ENCODE assay signal across 1 cellular context in the genomic region with DNA sequence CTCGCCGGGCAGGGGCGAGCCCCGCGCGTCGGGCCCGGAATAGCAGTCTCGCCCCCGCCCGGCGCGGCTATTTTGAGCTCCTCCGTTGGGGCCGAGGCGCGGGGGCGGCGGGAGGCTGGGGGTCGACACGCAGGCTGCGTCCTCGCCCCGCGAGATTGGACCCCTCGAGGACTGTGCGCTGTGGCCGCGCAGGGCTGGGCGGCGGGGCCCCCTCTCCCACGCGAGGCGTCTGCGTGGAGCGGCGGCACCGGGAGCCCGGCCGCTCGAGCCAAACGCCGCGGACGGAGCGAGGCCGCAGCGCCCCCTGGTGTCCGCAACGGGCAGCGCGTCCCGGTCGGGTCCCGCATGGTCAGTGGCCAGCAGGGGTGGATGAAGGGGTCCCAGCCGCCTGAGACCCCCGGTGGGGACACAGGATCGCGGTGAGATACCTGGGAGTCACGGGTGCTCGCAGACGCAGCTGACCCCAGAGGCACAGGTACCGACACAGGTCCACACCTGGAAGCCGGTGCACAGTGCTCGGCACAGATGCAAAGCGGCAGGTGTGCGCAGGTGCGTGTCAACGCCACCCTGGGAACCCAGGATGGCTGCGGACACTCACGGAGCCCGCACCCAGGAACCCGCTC.
TF ChIP-seq lines count a peak whose summit lies in the region.

No MANE protein-coding gene starts in this region.

TF ChIP-seq in K562, 482 proteins besides CTCF, POLR2A, EP300 and RAD21 (continued from another document and continues in another):
- TF ChIP-seq, protein P1, sequence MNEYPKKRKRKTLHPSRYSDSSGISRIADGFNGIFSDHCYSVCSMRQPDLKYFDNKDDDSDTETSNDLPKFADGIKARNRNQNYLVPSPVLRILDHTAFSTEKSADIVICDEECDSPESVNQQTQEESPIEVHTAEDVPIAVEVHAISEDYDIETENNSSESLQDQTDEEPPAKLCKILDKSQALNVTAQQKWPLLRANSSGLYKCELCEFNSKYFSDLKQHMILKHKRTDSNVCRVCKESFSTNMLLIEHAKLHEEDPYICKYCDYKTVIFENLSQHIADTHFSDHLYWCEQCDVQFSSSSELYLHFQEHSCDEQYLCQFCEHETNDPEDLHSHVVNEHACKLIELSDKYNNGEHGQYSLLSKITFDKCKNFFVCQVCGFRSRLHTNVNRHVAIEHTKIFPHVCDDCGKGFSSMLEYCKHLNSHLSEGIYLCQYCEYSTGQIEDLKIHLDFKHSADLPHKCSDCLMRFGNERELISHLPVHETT (CRISPR knock-in tag; conservative IDR thresholded peaks at IDR 0.05 in 1 of 2, IDR thresholded peaks at IDR 0.05 in 1 of 2), result peak in 1 of 2 experiments; percentile 82; a peak in 1 of 4 replicates
- TF ChIP-seq OTX1 (CRISPR knock-in tag; IDR thresholded peaks at IDR 0.05) (no peak), RUNX1 (IDR thresholded peaks at IDR 0.05; ENCODE audit: low read depth) (no peak), PYGO2 (tag; IDR thresholded peaks at IDR 0.05) (no peak), RBM14 (IDR thresholded peaks at IDR 0.05; ENCODE audit: borderline replicate concordance, insufficient read depth, low read depth, low read length) (no peak), NCOR1 (IDR thresholded peaks at IDR 0.05) (peak; percentile 36), KLF1 (tag; IDR thresholded peaks at IDR 0.05) (no peak), HDAC3 (IDR thresholded peaks at IDR 0.05; ENCODE audit: borderline replicate concordance, partially characterized antibody) (no peak), KDM5B (IDR thresholded peaks at IDR 0.05; ENCODE audit: insufficient replicate concordance, low read depth, low read length) (no peak), KAT2B (IDR thresholded peaks at IDR 0.05; ENCODE audit: low read depth, low read length) (no peak), ZNF3 (CRISPR knock-in tag; IDR thresholded peaks at IDR 0.05) (no peak), L3MBTL2 (IDR thresholded peaks at IDR 0.05) (peak; percentile 68), MTA3 (IDR thresholded peaks at IDR 0.05; ENCODE audit: borderline replicate concordance) (peak; percentile 86), CCNT2 (IDR thresholded peaks at IDR 0.05; ENCODE audit: borderline replicate concordance, extremely low read depth, insufficient read length, low read depth, low read length) (peak; percentile 7), RB1 (IDR thresholded peaks at IDR 0.05; ENCODE audit: low read depth) (peak; percentile 86), ZNF143 (CRISPR knock-in tag; IDR thresholded peaks at IDR 0.05) (no peak), TAF7 (tag; IDR thresholded peaks at IDR 0.05) (no peak), CHD1 (IDR thresholded peaks at IDR 0.05; ENCODE audit: low read length) (no peak), ZFP36 (IDR thresholded peaks at IDR 0.05; ENCODE audit: low read depth, low read length, partially characterized antibody) (no peak), ZNF175 (CRISPR knock-in tag; IDR thresholded peaks at IDR 0.05; ENCODE audit: low read depth) (no peak), MCM7 (IDR thresholded peaks at IDR 0.05) (no peak), HNRNPUL1 (IDR thresholded peaks at IDR 0.05; ENCODE audit: low read length) (no peak), SMARCA4 (IDR thresholded peaks at IDR 0.05) (no peak), TAF1 (IDR thresholded peaks at IDR 0.05; ENCODE audit: control insufficient read depth, extremely low read depth, insufficient read depth, low read length, severe bottlenecking) (no peak), CHD4 (IDR thresholded peaks at IDR 0.05; ENCODE audit: insufficient read depth, insufficient replicate concordance, low read depth, low read length, poor library complexity, severe bottlenecking) (no peak), ZNF57 (CRISPR knock-in tag; IDR thresholded peaks at IDR 0.05) (no peak), HDAC2 (IDR thresholded peaks at IDR 0.05) (no peak), ZBTB8A (IDR thresholded peaks at IDR 0.05; ENCODE audit: partially characterized antibody) (no peak), ZNF140 (CRISPR knock-in tag; IDR thresholded peaks at IDR 0.05) (no peak), ZNF589 (CRISPR knock-in tag; IDR thresholded peaks at IDR 0.05; ENCODE audit: low read depth) (no peak), MAFF (IDR thresholded peaks at IDR 0.05; ENCODE audit: low read length) (no peak), ZNF324 (CRISPR knock-in tag; IDR thresholded peaks at IDR 0.05) (no peak), MTA1 (IDR thresholded peaks at IDR 0.05; ENCODE audit: borderline replicate concordance) (no peak), TOE1 (IDR thresholded peaks at IDR 0.05; ENCODE audit: borderline replicate concordance) (no peak), TOE1 (CRISPR knock-in tag; IDR thresholded peaks at IDR 0.05; ENCODE audit: borderline replicate concordance, low read depth) (no peak), JUN (IDR thresholded peaks at IDR 0.05; ENCODE audit: borderline replicate concordance, low read depth, low read length) (no peak), JUN (CRISPR knock-in tag; IDR thresholded peaks at IDR 0.05; ENCODE audit: borderline replicate concordance) (no peak), MAFK (IDR thresholded peaks at IDR 0.05; ENCODE audit: low read length) (no peak), ELF1 (tag; IDR thresholded peaks at IDR 0.05) (no peak), ZNF165 (CRISPR knock-in tag; IDR thresholded peaks at IDR 0.05; ENCODE audit: borderline replicate concordance) (no peak), CBX3 (IDR thresholded peaks at IDR 0.05; ENCODE audit: borderline replicate concordance in 1 of 2, low read length in 2 of 2) (no peak), DACH1 (IDR thresholded peaks at IDR 0.05; ENCODE audit: partially characterized antibody) (no peak), NRF1 (conservative IDR thresholded peaks at IDR 0.05 in 1 of 2, IDR thresholded peaks at IDR 0.05 in 1 of 2) (peak; percentile 68 to 79), TBP (optimal IDR thresholded peaks at IDR 0.05; ENCODE audit: low read depth, low read length) (no peak), MEF2D (tag; conservative IDR thresholded peaks at IDR 0.05; ENCODE audit: low read depth) (peak; percentile 59), RHOXF2B (CRISPR knock-in tag; conservative IDR thresholded peaks at IDR 0.05) (no peak), CXXC5 (CRISPR knock-in tag; IDR thresholded peaks at IDR 0.05) (peak; percentile 85)
- TF ChIP-seq, protein P2, sequence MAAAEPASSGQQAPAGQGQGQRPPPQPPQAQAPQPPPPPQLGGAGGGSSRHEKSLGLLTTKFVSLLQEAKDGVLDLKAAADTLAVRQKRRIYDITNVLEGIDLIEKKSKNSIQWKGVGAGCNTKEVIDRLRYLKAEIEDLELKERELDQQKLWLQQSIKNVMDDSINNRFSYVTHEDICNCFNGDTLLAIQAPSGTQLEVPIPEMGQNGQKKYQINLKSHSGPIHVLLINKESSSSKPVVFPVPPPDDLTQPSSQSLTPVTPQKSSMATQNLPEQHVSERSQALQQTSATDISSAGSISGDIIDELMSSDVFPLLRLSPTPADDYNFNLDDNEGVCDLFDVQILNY (CRISPR knock-in tag; IDR thresholded peaks at IDR 0.05), result peak; percentile 78; the same call in 1 of the 2 replicates
- TF ChIP-seq, protein P3, sequence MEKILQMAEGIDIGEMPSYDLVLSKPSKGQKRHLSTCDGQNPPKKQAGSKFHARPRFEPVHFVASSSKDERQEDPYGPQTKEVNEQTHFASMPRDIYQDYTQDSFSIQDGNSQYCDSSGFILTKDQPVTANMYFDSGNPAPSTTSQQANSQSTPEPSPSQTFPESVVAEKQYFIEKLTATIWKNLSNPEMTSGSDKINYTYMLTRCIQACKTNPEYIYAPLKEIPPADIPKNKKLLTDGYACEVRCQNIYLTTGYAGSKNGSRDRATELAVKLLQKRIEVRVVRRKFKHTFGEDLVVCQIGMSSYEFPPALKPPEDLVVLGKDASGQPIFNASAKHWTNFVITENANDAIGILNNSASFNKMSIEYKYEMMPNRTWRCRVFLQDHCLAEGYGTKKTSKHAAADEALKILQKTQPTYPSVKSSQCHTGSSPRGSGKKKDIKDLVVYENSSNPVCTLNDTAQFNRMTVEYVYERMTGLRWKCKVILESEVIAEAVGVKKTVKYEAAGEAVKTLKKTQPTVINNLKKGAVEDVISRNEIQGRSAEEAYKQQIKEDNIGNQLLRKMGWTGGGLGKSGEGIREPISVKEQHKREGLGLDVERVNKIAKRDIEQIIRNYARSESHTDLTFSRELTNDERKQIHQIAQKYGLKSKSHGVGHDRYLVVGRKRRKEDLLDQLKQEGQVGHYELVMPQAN (IDR thresholded peaks at IDR 0.05; ENCODE audit: borderline replicate concordance), result peak; percentile 55; the same call in 1 of the 2 replicates
- TF ChIP-seq, protein P4, sequence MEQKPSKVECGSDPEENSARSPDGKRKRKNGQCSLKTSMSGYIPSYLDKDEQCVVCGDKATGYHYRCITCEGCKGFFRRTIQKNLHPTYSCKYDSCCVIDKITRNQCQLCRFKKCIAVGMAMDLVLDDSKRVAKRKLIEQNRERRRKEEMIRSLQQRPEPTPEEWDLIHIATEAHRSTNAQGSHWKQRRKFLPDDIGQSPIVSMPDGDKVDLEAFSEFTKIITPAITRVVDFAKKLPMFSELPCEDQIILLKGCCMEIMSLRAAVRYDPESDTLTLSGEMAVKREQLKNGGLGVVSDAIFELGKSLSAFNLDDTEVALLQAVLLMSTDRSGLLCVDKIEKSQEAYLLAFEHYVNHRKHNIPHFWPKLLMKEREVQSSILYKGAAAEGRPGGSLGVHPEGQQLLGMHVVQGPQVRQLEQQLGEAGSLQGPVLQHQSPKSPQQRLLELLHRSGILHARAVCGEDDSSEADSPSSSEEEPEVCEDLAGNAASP (IDR thresholded peaks at IDR 0.05), result no peak
- TF ChIP-seq, protein P5, sequence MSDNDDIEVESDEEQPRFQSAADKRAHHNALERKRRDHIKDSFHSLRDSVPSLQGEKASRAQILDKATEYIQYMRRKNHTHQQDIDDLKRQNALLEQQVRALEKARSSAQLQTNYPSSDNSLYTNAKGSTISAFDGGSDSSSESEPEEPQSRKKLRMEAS (CRISPR knock-in tag; IDR thresholded peaks at IDR 0.05), result no peak
- TF ChIP-seq, protein P6, sequence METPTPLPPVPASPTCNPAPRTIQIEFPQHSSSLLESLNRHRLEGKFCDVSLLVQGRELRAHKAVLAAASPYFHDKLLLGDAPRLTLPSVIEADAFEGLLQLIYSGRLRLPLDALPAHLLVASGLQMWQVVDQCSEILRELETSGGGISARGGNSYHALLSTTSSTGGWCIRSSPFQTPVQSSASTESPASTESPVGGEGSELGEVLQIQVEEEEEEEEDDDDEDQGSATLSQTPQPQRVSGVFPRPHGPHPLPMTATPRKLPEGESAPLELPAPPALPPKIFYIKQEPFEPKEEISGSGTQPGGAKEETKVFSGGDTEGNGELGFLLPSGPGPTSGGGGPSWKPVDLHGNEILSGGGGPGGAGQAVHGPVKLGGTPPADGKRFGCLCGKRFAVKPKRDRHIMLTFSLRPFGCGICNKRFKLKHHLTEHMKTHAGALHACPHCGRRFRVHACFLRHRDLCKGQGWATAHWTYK (CRISPR knock-in tag; IDR thresholded peaks at IDR 0.05), result no peak; the same call in 1 of the 2 replicates
- TF ChIP-seq, protein P7, sequence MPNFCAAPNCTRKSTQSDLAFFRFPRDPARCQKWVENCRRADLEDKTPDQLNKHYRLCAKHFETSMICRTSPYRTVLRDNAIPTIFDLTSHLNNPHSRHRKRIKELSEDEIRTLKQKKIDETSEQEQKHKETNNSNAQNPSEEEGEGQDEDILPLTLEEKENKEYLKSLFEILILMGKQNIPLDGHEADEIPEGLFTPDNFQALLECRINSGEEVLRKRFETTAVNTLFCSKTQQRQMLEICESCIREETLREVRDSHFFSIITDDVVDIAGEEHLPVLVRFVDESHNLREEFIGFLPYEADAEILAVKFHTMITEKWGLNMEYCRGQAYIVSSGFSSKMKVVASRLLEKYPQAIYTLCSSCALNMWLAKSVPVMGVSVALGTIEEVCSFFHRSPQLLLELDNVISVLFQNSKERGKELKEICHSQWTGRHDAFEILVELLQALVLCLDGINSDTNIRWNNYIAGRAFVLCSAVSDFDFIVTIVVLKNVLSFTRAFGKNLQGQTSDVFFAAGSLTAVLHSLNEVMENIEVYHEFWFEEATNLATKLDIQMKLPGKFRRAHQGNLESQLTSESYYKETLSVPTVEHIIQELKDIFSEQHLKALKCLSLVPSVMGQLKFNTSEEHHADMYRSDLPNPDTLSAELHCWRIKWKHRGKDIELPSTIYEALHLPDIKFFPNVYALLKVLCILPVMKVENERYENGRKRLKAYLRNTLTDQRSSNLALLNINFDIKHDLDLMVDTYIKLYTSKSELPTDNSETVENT (CRISPR knock-in tag; IDR thresholded peaks at IDR 0.05), result peak; percentile 64
- TF ChIP-seq, protein P8, sequence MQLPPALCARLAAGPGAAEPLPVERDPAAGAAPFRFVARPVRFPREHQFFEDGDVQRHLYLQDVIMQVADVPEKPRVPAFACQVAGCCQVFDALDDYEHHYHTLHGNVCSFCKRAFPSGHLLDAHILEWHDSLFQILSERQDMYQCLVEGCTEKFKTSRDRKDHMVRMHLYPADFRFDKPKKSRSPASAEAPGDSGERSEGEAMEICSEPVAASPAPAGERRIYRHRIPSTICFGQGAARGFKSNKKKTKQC (CRISPR knock-in tag; IDR thresholded peaks at IDR 0.05), result no peak; the same call in 1 of the 2 replicates
